ENCODE assay signal across 9 cellular contexts in the genomic region with DNA sequence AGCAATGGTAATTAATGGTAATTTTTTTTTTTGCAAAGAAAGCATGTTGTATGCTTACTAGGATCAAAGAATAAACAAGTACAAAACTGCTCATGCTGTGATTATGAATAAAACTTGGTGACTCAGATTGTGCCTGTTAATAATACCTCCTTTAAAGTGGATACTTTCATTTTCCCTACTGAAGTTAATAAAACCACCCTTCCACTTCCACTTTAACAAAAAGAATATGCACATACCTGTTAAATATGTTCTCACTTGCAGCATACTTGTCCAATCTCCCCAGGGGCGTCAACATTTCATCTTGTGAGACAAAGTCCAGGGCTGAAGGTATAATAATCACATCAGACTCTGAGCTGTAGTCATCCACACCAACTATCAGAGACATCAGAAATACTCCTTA. TPM values are rescaled to one million over a fixed set of nuclear protein-coding genes. Genes with fewer than 3 reads are reported as not detected.
A peak's percentile ranks its signal among the peaks of the same experiment; 100 is the strongest.
DNase-seq lines count a peak whose midpoint lies in the region; ATAC-seq lines count a peak whose summit lies in the region.
"Had no signal": no experiment of that assay in that cellular context is flagged by ENCODE, and none has a peak within 500 bp of the region (broad histone marks: within the 10 kb centered on the region; RNA-seq: fewer than 3 reads in every experiment).

No MANE protein-coding gene starts in this region.

- ATAC-seq in GM18511 (IDR thresholded peaks at IDR 0.05; ENCODE audit: unreplicated experiment) (peak; percentile 83), HG02588 (IDR thresholded peaks at IDR 0.05; ENCODE audit: unreplicated experiment) (peak; percentile 60), naive B cell (ENCODE audit: low read depth in 2 of 2) (no peak), aorta (ENCODE audit: low FRiP score) (no peak)

- H3K36me3 Mint-ChIP-seq in naive B cell: peaks cover 27 to 40% of the 10 kb centered on the region in 2 donors

- DNase-seq in adipocyte (ENCODE audit: low read depth) (no peak), naive B cell (no peak), aorta (no peak), NCI-H510A (lab: John Stamatoyannopoulos, UW) (no peak), HuH-7 (ENCODE audit: low spot score) (no peak)
- DNase-seq in stimulated activated CD4-positive, alpha-beta T cell treated with anti-CD3 and anti-CD28 coated beads, Interleukin-4, amount 100 ng/mL, for 1 hour: no peak
- DNase-seq: NCI-H446 had no signal

- H3K27ac Mint-ChIP-seq in naive B cell: peak overlapping the region in 4 of 6 donors; percentile 4 to 51 (median 24)

- H3K4me1 Mint-ChIP-seq in naive B cell: peaks cover 10 to 23% (median 18%) of the 10 kb centered on the region in 3 donors

- H3K9ac ChIP-seq in adipocyte (ENCODE audit: low read length): peak overlapping the region; percentile 29

- peaks cover 9 to 25% (median 16%) of the 10 kb centered on the region in 7 donors for H3K9me3 Mint-ChIP-seq in naive B cell

- H3K9me3 ChIP-seq in adipocyte (ENCODE audit: control insufficient read depth, low read length): peaks cover 7% of the 10 kb centered on the region
- no peaks in the 10 kb centered on the region for H3K9me3 ChIP-seq in aorta (ENCODE audit: control insufficient read depth, low read length)

- peak overlapping the region; percentile 60 for H3K4me3 ChIP-seq in adipocyte (ENCODE audit: low read length)
- H3K4me3 ChIP-seq in aorta (ENCODE audit: low read length in 2 of 2): peak overlapping the region in 1 of 2 donors; percentile 14

- no peaks in the 10 kb centered on the region for H3K27me3 ChIP-seq in adipocyte (replicated peaks; ENCODE audit: control insufficient read depth, insufficient read depth, low read length)
- H3K27me3 ChIP-seq in aorta (ENCODE audit: control insufficient read depth in 1 of 2, insufficient read depth in 2 of 2, low read length in 1 of 2): no peaks in the 10 kb centered on the region

- WGBS in aorta, 2 donors: 38 to 52% methylated on average over 1 of the region's 1 CpG

- no peak overlapping the region for H3K27ac ChIP-seq in aorta (ENCODE audit: low read depth in 1 of 2, low read length in 2 of 2)

- H3K27me3 Mint-ChIP-seq in naive B cell: no peaks in the 10 kb centered on the region

- intact Hi-C loops in aorta (cut with DNase I): no loop called here

- peaks cover 41% of the 10 kb centered on the region for H3K36me3 ChIP-seq in adipocyte (ENCODE audit: control insufficient read depth, insufficient read depth, low read length, severe bottlenecking)
- H3K36me3 ChIP-seq in aorta (ENCODE audit: control insufficient read depth in 1 of 2, insufficient read depth in 2 of 2, low read length in 1 of 2): no peaks in the 10 kb centered on the region

- H3K4me1 ChIP-seq in adipocyte (ENCODE audit: control insufficient read depth, insufficient read depth, low read length): peaks cover 20% of the 10 kb centered on the region
- H3K4me1 ChIP-seq in aorta (ENCODE audit: control insufficient read depth in 1 of 2, insufficient read depth in 2 of 2, low read length in 2 of 2): no peaks in the 10 kb centered on the region

- no peak overlapping the region for H3K4me3 Mint-ChIP-seq in naive B cell

RNA-seq across cellular contexts. Expression of a gene that starts 19.6 kb away (rescaled TPM):
- 10 to 100 TPM in 4 of 6 donors, 1 to 10 TPM in 2; 8.9 to 21.1 (median 12.8) TPM for polyA plus RNA-seq in naive B cell (ENCODE audit: low read depth in 6 of 6)
- 100 to 1,000 TPM; 119 to 121 TPM for total RNA-seq in aorta
- polyA plus RNA-seq in aorta: 10 to 100 TPM; 36.6 to 38.4 TPM

Comparison
In these comparisons a context has a peak if more than half of its experiments do, and no peak if none do; other contexts are left out.
1. ATAC-seq: peak in GM18511 (single experiment) and HG02588 (single experiment); none in naive B cell (0 of 2) and aorta (single experiment).